7 cellular contexts compared by ENCODE assay signal in the genomic region with DNA sequence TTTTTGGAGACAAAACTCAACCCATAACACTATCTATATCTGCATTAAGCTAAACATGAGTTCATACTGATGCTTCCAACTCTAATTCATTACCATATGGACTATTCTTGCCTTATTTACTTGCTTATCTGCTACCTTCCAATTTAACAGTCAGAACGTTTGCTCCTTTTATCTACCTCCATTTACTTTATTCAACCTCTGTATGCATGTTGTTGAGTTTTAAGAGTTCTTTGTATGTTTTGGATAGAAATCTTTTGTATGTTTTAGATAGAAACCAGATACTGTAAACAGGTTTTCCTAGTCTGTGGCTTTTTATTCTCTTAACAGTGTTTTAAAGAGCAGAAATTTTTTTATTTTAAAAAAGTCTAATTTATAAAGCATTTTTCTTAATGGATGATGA.
"Had no signal": no experiment of that assay in that cellular context is flagged by ENCODE, and none has a peak within 500 bp of the region (broad histone marks: within the 10 kb centered on the region; RNA-seq: fewer than 3 reads in every experiment).

No MANE protein-coding gene starts in this region.

- H3K27ac ChIP-seq: HL-60, KMS-11 had no signal

- DNase-seq: IMR-90, KBM-7, KG1 had no signal

- ATAC-seq: HepG2, K562 had no signal

- H3K4me3 ChIP-seq: K562 had no signal
